In genomic region chr17:75036643-75037268, GRCh38 we compare ENCODE assay signal across 8 cellular contexts. TPM values are rescaled to one million over a fixed set of nuclear protein-coding genes. Genes with fewer than 3 reads are reported as not detected.
A peak's percentile ranks its signal among the peaks of the same experiment; 100 is the strongest.
DNase-seq lines count a peak whose midpoint lies in the region; ATAC-seq and TF ChIP-seq lines count a peak whose summit lies in the region.

No MANE protein-coding gene starts in this region.

- H3K27me3 ChIP-seq in SJCRH30, result no peaks in the 10 kb centered on the region
- peaks cover 2% of the 10 kb centered on the region for H3K27me3 ChIP-seq in iPS-15b (ENCODE audit: control insufficient read depth, insufficient read depth, low read length)

- peaks cover 17% of the 10 kb centered on the region for H3K27me3 Mint-ChIP-seq in activated naive CD8-positive, alpha-beta T cell treated with anti-CD3 and anti-CD28 coated beads for 36 hours

- no peak for TF ChIP-seq CTCF in GM20000 (IDR thresholded peaks at IDR 0.05; ENCODE audit: extremely low read depth, missing control alignments)

- peak overlapping the region; percentile 8 for H3K9ac ChIP-seq in iPS-15b (ENCODE audit: low read depth, low read length)

- H3K9me3 ChIP-seq in SJCRH30 (replicated peaks) (no peaks in the 10 kb centered on the region), iPS-15b (ENCODE audit: control insufficient read depth, insufficient read depth, low read length) (no peaks in the 10 kb centered on the region)

- peak overlapping the region; percentile 91 for H3K27ac ChIP-seq in SJCRH30

- peaks cover 8% of the 10 kb centered on the region for H3K36me3 ChIP-seq in SJCRH30
- peaks cover 26% of the 10 kb centered on the region for H3K36me3 ChIP-seq in iPS-15b (ENCODE audit: control insufficient read depth, insufficient read depth, low read length)

- H3K4me1 ChIP-seq in SJCRH30 (0 out of 2 replicates have a peak, but pooled peaks cover 3% of the 10 kb centered on the region), iPS-15b (ENCODE audit: control insufficient read depth, insufficient read depth, low read length) (peaks cover 2% of the 10 kb centered on the region)

- H3K4me3 Mint-ChIP-seq in activated naive CD8-positive, alpha-beta T cell treated with anti-CD3 and anti-CD28 coated beads for 36 hours, result peak overlapping the region; percentile 61

- ATAC-seq in HG03469 (IDR thresholded peaks at IDR 0.05; ENCODE audit: unreplicated experiment) (no peak), HG02938 (IDR thresholded peaks at IDR 0.05; ENCODE audit: unreplicated experiment) (no peak)

- peak overlapping the region; percentile 86 for H3K4me3 ChIP-seq in SJCRH30
- H3K4me3 ChIP-seq in iPS-15b (ENCODE audit: low read depth, low read length), result no peak overlapping the region

- in situ Hi-C loops in G401 (cut with HindIII; ENCODE audit: low sequenced_read_pairs), result no loop called here

- H3K27ac Mint-ChIP-seq in activated naive CD8-positive, alpha-beta T cell treated with anti-CD3 and anti-CD28 coated beads for 36 hours, result peak overlapping the region; percentile 73

- H3K36me3 Mint-ChIP-seq in activated naive CD8-positive, alpha-beta T cell treated with anti-CD3 and anti-CD28 coated beads for 36 hours, result peaks cover 28% of the 10 kb centered on the region

- DNase-seq in G401 (ENCODE audit: low spot score) (peak; percentile 80), SJCRH30 (peak; percentile 97 to 99), GM20000 (ENCODE audit: low spot score) (no peak)
- DNase-seq in activated naive CD8-positive, alpha-beta T cell treated with anti-CD3 and anti-CD28 coated beads for 36 hours, result peak; percentile 80
- peak in 3 of 4 experiments; percentile 48 to 64 (median 60) for DNase-seq in stimulated activated CD4-positive, alpha-beta T cell treated with anti-CD3 and anti-CD28 coated beads, Interleukin-1b, Interleukin-23, amount 100 ng/mL, for 24 hours (ENCODE audit: low read depth in 4 of 4, low spot score in 1 of 4)

- H3K4me1 Mint-ChIP-seq in activated naive CD8-positive, alpha-beta T cell treated with anti-CD3 and anti-CD28 coated beads for 36 hours, result peaks cover 53% of the 10 kb centered on the region

- H3K9me3 Mint-ChIP-seq in activated naive CD8-positive, alpha-beta T cell treated with anti-CD3 and anti-CD28 coated beads for 36 hours, result peaks cover 4% of the 10 kb centered on the region

RNA-seq across cellular contexts. Expression of gene ATP5PD, which starts 10.0 kb away (rescaled TPM):
- 206 and 238 TPM in 2 replicates for total RNA-seq in G401 (2014; rRNA removed; shearing (Covaris generic))
- total RNA-seq in SJCRH30 (2014; rRNA removed; shearing (Covaris generic)), result 337 and 350 TPM in 2 replicates
- 100 to 1,000 TPM; 185 to 189 TPM for total RNA-seq in activated naive CD8-positive, alpha-beta T cell treated with anti-CD3 and anti-CD28 coated beads for 36 hours

RNA-seq across cellular contexts. Expression of gene KCTD2, which starts 10.3 kb away (rescaled TPM):
- 26.8 and 27.8 TPM in 2 replicates for total RNA-seq in G401 (2014; rRNA removed; shearing (Covaris generic))
- total RNA-seq in SJCRH30 (2014; rRNA removed; shearing (Covaris generic)), result 34.4 and 34.5 TPM in 2 replicates
- 10 to 100 TPM; 14.1 to 14.7 TPM for total RNA-seq in activated naive CD8-positive, alpha-beta T cell treated with anti-CD3 and anti-CD28 coated beads for 36 hours

RNA-seq across cellular contexts. Expression of gene MRPL58, which starts 24.3 kb away (rescaled TPM):
- total RNA-seq in G401 (2014; rRNA removed; shearing (Covaris generic)), result 98.4 and 99.0 TPM in 2 replicates
- total RNA-seq in SJCRH30 (2014; rRNA removed; shearing (Covaris generic)), result 39.6 and 39.8 TPM in 2 replicates
- total RNA-seq in activated naive CD8-positive, alpha-beta T cell treated with anti-CD3 and anti-CD28 coated beads for 36 hours, result 10 to 100 TPM; 64.4 to 69.0 TPM

RNA-seq across cellular contexts. Expression of gene CDR2L, which starts 49.3 kb away (rescaled TPM):
- total RNA-seq in G401 (2014; rRNA removed; shearing (Covaris generic)), result 21.8 and 24.4 TPM in 2 replicates
- total RNA-seq in SJCRH30 (2014; rRNA removed; shearing (Covaris generic)), result 10.9 and 11.3 TPM in 2 replicates
- 1 to 10 TPM in 1 of 2 experiments, under 1 TPM in 1; 0.74 to 1.2 TPM for total RNA-seq in activated naive CD8-positive, alpha-beta T cell treated with anti-CD3 and anti-CD28 coated beads for 36 hours

RNA-seq across cellular contexts. Expression of gene SLC16A5, which starts 51.0 kb away (rescaled TPM):
- 11.0 and 25.5 TPM in 2 replicates for total RNA-seq in G401 (2014; rRNA removed; shearing (Covaris generic))
- 0.04 TPM in 1 of 2 replicates, not detected in the other for total RNA-seq in SJCRH30 (2014; rRNA removed; shearing (Covaris generic))
- 1 to 10 TPM; 2.1 TPM for total RNA-seq in activated naive CD8-positive, alpha-beta T cell treated with anti-CD3 and anti-CD28 coated beads for 36 hours
